16 cellular contexts compared by ENCODE assay signal in genomic region chr2:23513245-23513880, GRCh38.
DNase-seq lines count a peak whose midpoint lies in the region; ATAC-seq and TF ChIP-seq lines count a peak whose summit lies in the region.
"Had no signal": no experiment of that assay in that cellular context is flagged by ENCODE, and none has a peak within 500 bp of the region (broad histone marks: within the 10 kb centered on the region; RNA-seq: fewer than 3 reads in every experiment).

No MANE protein-coding gene starts in this region.

- no peaks in the 10 kb centered on the region for H3K9me3 ChIP-seq in muscle layer of colon (ENCODE audit: low read length)
- H3K9me3 ChIP-seq in stomach smooth muscle (ENCODE audit: control insufficient read depth in 2 of 2, low read length in 2 of 2) = no peaks in the 10 kb centered on the region
- H3K9me3 ChIP-seq in adrenal gland (replicated peaks in 1 of 3) = no peaks in the 10 kb centered on the region
- H3K9me3 ChIP-seq: thyroid gland had no signal

- H3K9ac ChIP-seq in muscle layer of colon (ENCODE audit: low read length) = peak overlapping the region; percentile 66
- H3K9ac ChIP-seq in stomach smooth muscle (ENCODE audit: low read length in 2 of 2) = peak overlapping the region; percentile 72 to 84

- no peaks in the 10 kb centered on the region for H3K36me3 ChIP-seq in muscle layer of colon (ENCODE audit: insufficient read depth, low read length)
- H3K36me3 ChIP-seq in stomach smooth muscle (ENCODE audit: control insufficient read depth in 2 of 2, insufficient read depth in 2 of 2, low read length in 2 of 2) = no peaks in the 10 kb centered on the region
- no peaks in the 10 kb centered on the region for H3K36me3 ChIP-seq in adrenal gland (replicated peaks in 1 of 2)
- H3K36me3 ChIP-seq: thyroid gland had no signal

- no peak for TF ChIP-seq POLR2A in adrenal gland (IDR thresholded peaks at IDR 0.05)

- DNase-seq in NCI-H774 (lab: John Stamatoyannopoulos, UW) = peak; percentile 25
- no peak for DNase-seq in adrenal gland
- DNase-seq in activated effector memory CD4-positive, alpha-beta T cell treated with Interleukin-2 at 50 U/mL for 16 hours = no peak
- DNase-seq: activated CD4-positive, alpha-beta memory T cell treated with anti-CD3 and anti-CD28 coated beads for 36 hours; activated naive CD8-positive, alpha-beta T cell treated with anti-CD3 and anti-CD28 coated beads, Interleukin-2, amount 10 ng/mL, durations not matched to agents 7 days and 5 days; activated T-cell treated with anti-CD3 and anti-CD28 coated beads, Interleukin-2, amount 50 U/mL, for 4 hours; effector memory CD4-positive, alpha-beta T cell; GOT3; MM.1S; NCI-H187 had no signal

- ATAC-seq in esophagus mucosa (peak; percentile 54), HG02852 (IDR thresholded peaks at IDR 0.05; ENCODE audit: unreplicated experiment) (no peak)
- ATAC-seq: activated T-cell treated with anti-CD3 and anti-CD28 coated beads, Interleukin-2, amount 50 U/mL, for 4 hours; GM12878 had no signal

- intact Hi-C loops in adrenal gland (cut with DNase I) = no loop called here

- H3K4me1 ChIP-seq in muscle layer of colon (ENCODE audit: insufficient read depth, low read length) = peaks cover 31% of the 10 kb centered on the region
- peaks cover 37% of the 10 kb centered on the region for H3K4me1 ChIP-seq in stomach smooth muscle (ENCODE audit: control insufficient read depth, insufficient read depth, low read length)
- peaks cover 0 to 5% of the 10 kb centered on the region in 2 donors for H3K4me1 ChIP-seq in adrenal gland (replicated peaks in 1 of 2)

- H3K27me3 ChIP-seq in muscle layer of colon (ENCODE audit: control insufficient read depth in 1 of 2, insufficient read depth in 2 of 2, low read length in 2 of 2) (no peaks in the 10 kb centered on the region), stomach smooth muscle (ENCODE audit: control insufficient read depth in 1 of 2, insufficient read depth in 2 of 2, low read length in 2 of 2) (no peaks in the 10 kb centered on the region), adrenal gland (no peaks in the 10 kb centered on the region)
- H3K27me3 ChIP-seq: thyroid gland had no signal

- H3K4me3 ChIP-seq in muscle layer of colon (ENCODE audit: low read depth in 1 of 2, low read length in 2 of 2) = peak overlapping the region in 1 of 2 donors; percentile 54
- H3K4me3 ChIP-seq in stomach smooth muscle (ENCODE audit: low read length in 2 of 2) = peak overlapping the region; percentile 50 to 73
- H3K4me3 ChIP-seq in adrenal gland = no peak overlapping the region
- H3K4me3 ChIP-seq: GM12878, thyroid gland had no signal

- WGBS in adrenal gland, 4 donors = 77 to 83% (median 79%) methylated on average over 15 of the region's 15 CpGs

- peak overlapping the region; percentile 84 for H3K27ac ChIP-seq in muscle layer of colon (ENCODE audit: low read depth, low read length)
- peak overlapping the region; percentile 89 for H3K27ac ChIP-seq in stomach smooth muscle (ENCODE audit: low read length)
- no peak overlapping the region for H3K27ac ChIP-seq in adrenal gland
- H3K27ac ChIP-seq: thyroid gland had no signal

- TF ChIP-seq CTCF in adrenal gland (IDR thresholded peaks at IDR 0.05) = no peak

Comparison
In these comparisons a context has a peak if more than half of its experiments do, and no peak if none do; other contexts are left out.
1. H3K27ac ChIP-seq: peak in muscle layer of colon (single experiment) and stomach smooth muscle (single experiment); none in adrenal gland (0 of 5).
2. H3K4me3 ChIP-seq: peak in stomach smooth muscle (2 of 2); none in adrenal gland (0 of 4).